Comparison of ENCODE assay signal across 20 cellular contexts in the genomic region with DNA sequence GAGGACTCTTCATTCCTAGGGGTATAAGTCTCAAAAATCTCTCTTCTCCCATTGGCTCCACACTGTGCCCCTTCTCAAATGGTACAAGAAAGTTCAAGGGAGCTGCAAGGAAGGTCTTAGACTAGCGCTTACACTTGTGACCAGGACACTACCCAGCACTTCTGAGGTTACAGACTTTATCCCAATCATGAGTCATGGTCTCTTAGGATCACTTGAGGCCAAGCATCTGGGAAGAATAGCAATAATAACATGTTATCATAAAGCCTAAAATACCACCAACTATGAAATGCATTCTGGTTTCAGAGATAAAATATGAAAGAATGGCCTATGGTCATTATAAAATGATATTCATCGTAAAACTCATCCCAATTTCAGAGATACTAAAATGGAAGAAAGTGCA.
"Had no signal": no experiment of that assay in that cellular context is flagged by ENCODE, and none has a peak within 500 bp of the region (broad histone marks: within the 10 kb centered on the region; RNA-seq: fewer than 3 reads in every experiment).

No MANE protein-coding gene starts in this region.

- H3K36me3 ChIP-seq: adrenal gland, sigmoid colon, spleen, thoracic aorta, WERI-Rb-1 had no signal

- H3K27ac Mint-ChIP-seq: activated naive CD4-positive, alpha-beta T cell treated with anti-CD3 and anti-CD28 coated beads, Interleukin-2, amount 50 U/mL, for 72 hours; naive thymus-derived CD4-positive, alpha-beta T cell; T-cell; T-helper 2 cell treated with Interferon-gamma antibody and Interleukin-4, amounts not matched to agents 5 μg/mL and 100 μg/mL, for 36 hours; type B pancreatic cell had no signal

- H3K9me3 ChIP-seq: adrenal gland, thoracic aorta had no signal

- H3K4me1 ChIP-seq: sigmoid colon had no signal

- DNase-seq: activated CD4-positive, alpha-beta T cell treated with anti-CD3 and anti-CD28 coated beads, Interleukin-2, amount 50 U/mL, for 1 hour; activated CD4-positive, CD25-positive, alpha-beta regulatory T cell treated with anti-CD3 and anti-CD28 coated beads, Interleukin-2, amount 50 U/mL, for 72 hours; activated T-cell treated with anti-CD3 and anti-CD28 coated beads, Interleukin-2, amount 50 U/mL, for 1 hour; adrenal gland; cortex of kidney; hypothalamus; naive thymus-derived CD4-positive, alpha-beta T cell; occipital lobe; posterior cingulate gyrus; sigmoid colon; spleen; stimulated activated CD4-positive, alpha-beta T cell treated with anti-CD3 and anti-CD28 coated beads, Interleukin-4, amount 100 ng/mL, for 1 hour; stimulated activated naive CD4-positive, alpha-beta T cell; T-cell; WERI-Rb-1 had no signal

- H3K27me3 ChIP-seq: adrenal gland, sigmoid colon, spleen had no signal

- H3K36me3 Mint-ChIP-seq: activated naive CD4-positive, alpha-beta T cell treated with anti-CD3 and anti-CD28 coated beads, Interleukin-2, amount 50 U/mL, for 72 hours; naive thymus-derived CD4-positive, alpha-beta T cell; T-cell; type B pancreatic cell had no signal

- H3K4me3 ChIP-seq: adrenal gland, sigmoid colon, spleen, thoracic aorta had no signal

- H3K4me3 Mint-ChIP-seq: naive thymus-derived CD4-positive, alpha-beta T cell; neural crest cell; T-cell; T-helper 2 cell treated with Interferon-gamma antibody and Interleukin-4, amounts not matched to agents 5 μg/mL and 100 μg/mL, for 36 hours; type B pancreatic cell had no signal

- H3K9me3 Mint-ChIP-seq: neural crest cell; T-cell; T-helper 2 cell treated with Interferon-gamma antibody and Interleukin-4, amounts not matched to agents 5 μg/mL and 100 μg/mL, for 36 hours; type B pancreatic cell had no signal

- H3K27ac ChIP-seq: adrenal gland, sigmoid colon, spleen, thoracic aorta, WERI-Rb-1 had no signal

- H3K4me1 Mint-ChIP-seq: T-cell had no signal
